In genomic region chr16:84453061-84453752, GRCh38 we compare ENCODE assay signal across 1 cellular context.
TF ChIP-seq lines count a peak whose summit lies in the region.

No MANE protein-coding gene starts in this region.

TF ChIP-seq in K562, 482 proteins besides CTCF, POLR2A, EP300 and RAD21:
- TF ChIP-seq PHF20 (IDR thresholded peaks at IDR 0.05; ENCODE audit: partially characterized antibody) (no peak), ZNF445 (CRISPR knock-in tag; IDR thresholded peaks at IDR 0.05; ENCODE audit: low read depth) (no peak), TEAD4 (IDR thresholded peaks at IDR 0.05; ENCODE audit: low read length) (no peak), TEAD4 (CRISPR knock-in tag; IDR thresholded peaks at IDR 0.05; ENCODE audit: borderline replicate concordance) (no peak), RFX5 (IDR thresholded peaks at IDR 0.05; ENCODE audit: low read depth, low read length) (peak; percentile 59; the same call in 1 of the 2 replicates)
